14 cellular contexts compared by ENCODE assay signal in genomic region chr2:176471949-176472348, GRCh38.
"Had no signal": no experiment of that assay in that cellular context is flagged by ENCODE, and none has a peak within 500 bp of the region (broad histone marks: within the 10 kb centered on the region; RNA-seq: fewer than 3 reads in every experiment).

No MANE protein-coding gene starts in this region.

- H3K36me3 ChIP-seq: esophagus muscularis mucosa, stomach, thoracic aorta had no signal

- H3K79me2 ChIP-seq: parathyroid adenoma had no signal

- H3K4me1 ChIP-seq: parathyroid adenoma had no signal

- H3K27me3 ChIP-seq: esophagus muscularis mucosa had no signal

- H3K9ac ChIP-seq: parathyroid adenoma had no signal

- DNase-seq: activated CD4-positive, alpha-beta memory T cell treated with anti-CD3 and anti-CD28 coated beads, Interleukin-2, amount 10 ng/mL, durations not matched to agents 7 days and 5 days; activated gamma-delta T cell; activated naive CD8-positive, alpha-beta T cell treated with anti-CD3 and anti-CD28 coated beads, Interleukin-2, amount 10 ng/mL, durations not matched to agents 7 days and 5 days; activated T-cell treated with anti-CD3 and anti-CD28 coated beads, Interleukin-2, amount 50 U/mL, for 48 hours; anterior cingulate cortex; dorsolateral prefrontal cortex; glutamatergic neuron; stimulated activated CD4-positive, alpha-beta T cell treated with anti-CD3 and anti-CD28 coated beads, Interleukin-15, amount 100 ng/mL, for 24 hours; stimulated activated CD4-positive, alpha-beta T cell treated with anti-CD3 and anti-CD28 coated beads, Interleukin-4, amount 100 ng/mL, for 24 hours; stomach had no signal

- H2AFZ ChIP-seq: parathyroid adenoma had no signal

- H3K27ac ChIP-seq: dorsolateral prefrontal cortex, esophagus muscularis mucosa, parathyroid adenoma, stomach, thoracic aorta, VCaP had no signal

- H3K4me3 ChIP-seq: dorsolateral prefrontal cortex, stomach, thoracic aorta had no signal

- H3K9me3 ChIP-seq: esophagus muscularis mucosa, stomach, thoracic aorta had no signal
